In the genomic region with DNA sequence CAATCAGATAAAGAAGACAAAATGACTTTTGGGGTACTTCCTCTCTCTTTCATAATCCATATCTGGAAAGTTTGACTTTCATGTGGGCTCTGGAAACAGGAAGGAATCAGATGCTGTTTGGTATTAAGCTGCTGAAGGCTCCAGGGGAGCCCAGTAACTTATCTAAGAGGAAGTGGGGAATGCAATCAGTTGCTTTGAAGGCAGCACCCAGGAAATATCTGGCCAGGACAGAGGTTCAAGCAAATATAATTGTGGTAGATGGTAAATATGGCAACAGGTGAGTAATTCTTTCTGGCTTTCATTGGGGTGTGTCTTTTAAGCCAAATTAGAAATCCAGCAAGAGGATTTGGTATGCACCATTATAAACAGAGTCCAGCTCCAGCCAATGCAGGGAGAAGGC, we compare ENCODE assay signal across 32 cellular contexts. TPM values are rescaled to one million over a fixed set of nuclear protein-coding genes. Genes with fewer than 3 reads are reported as not detected.
DNase-seq lines count a peak whose midpoint lies in the region; ATAC-seq, FAIRE-seq and TF ChIP-seq lines count a peak whose summit lies in the region.
"Had no signal": no experiment of that assay in that cellular context is flagged by ENCODE, and none has a peak within 500 bp of the region (broad histone marks: within the 10 kb centered on the region; RNA-seq: fewer than 3 reads in every experiment).

No MANE protein-coding gene starts in this region.

- RAD21 ChIA-PET in GM12878 (lab: Charles Lee; ENCODE audit: unreplicated experiment): interaction anchor here (1.0 kb wide), 1 partner anchor 688 kb away, joined by 6 read pairs; no protein-coding TSS in a partner anchor

- no peaks in the 10 kb centered on the region for H3K36me3 Mint-ChIP-seq in stimulated activated naive B cell treated with anti-CD40 and anti-IgM and Interleukin-4, amounts not matched to agents 10 μg/mL and 1 μg/mL and 100 μg/mL, for 72 hours
- H3K36me3 Mint-ChIP-seq: brain had no signal

- H2AFZ ChIP-seq in GM12878 (ENCODE audit: control insufficient read depth, low read depth, low read length): no peak overlapping the region
- H2AFZ ChIP-seq: PC-9 had no signal

- H3K4me3 ChIP-seq in HEK293 (ENCODE audit: low read depth, low read length): no peak overlapping the region
- no peak overlapping the region for H3K4me3 ChIP-seq in GM12878
- H3K4me3 ChIP-seq: HAP-1, mucosa of descending colon, PC-9, SJCRH30 had no signal

- H3K79me2 ChIP-seq in GM12878 (ENCODE audit: control insufficient read depth, insufficient read depth, low read length): no peaks in the 10 kb centered on the region

- peaks cover 17 to 22% of the 10 kb centered on the region in 2 donors for H3K27me3 Mint-ChIP-seq in stimulated activated naive B cell treated with anti-CD40 and anti-IgM and Interleukin-4, amounts not matched to agents 10 μg/mL and 1 μg/mL and 100 μg/mL, for 72 hours
- H3K27me3 Mint-ChIP-seq: activated B cell treated with CpG ODN at 0.5 μM for 24 hours, brain, progenitor cell of endocrine pancreas had no signal

- no peaks in the 10 kb centered on the region for H3K9me3 ChIP-seq in HEK293 (ENCODE audit: control insufficient read depth, insufficient read depth, low read depth, low read length)
- H3K9me3 ChIP-seq in GM12878 (replicated peaks; ENCODE audit: control insufficient read depth, insufficient read depth, low read length): no peaks in the 10 kb centered on the region
- H3K9me3 ChIP-seq: HAP-1, mucosa of descending colon, SJCRH30 had no signal

- no peak for FAIRE-seq in GM12878 (lab: Jason Lieb, UNC)
- FAIRE-seq: frontal cortex, HTR-8/SVneo had no signal

- H3K27ac ChIP-seq in HEK293 (ENCODE audit: extremely low read depth, low read depth, low read length): no peak overlapping the region
- H3K27ac ChIP-seq in GM12878 (ENCODE audit: control insufficient read depth, insufficient read depth): no peak overlapping the region
- H3K27ac ChIP-seq: C4-2B, PC-9, SJCRH30 had no signal

- H3K4me3 Mint-ChIP-seq in stimulated activated naive B cell treated with anti-CD40 and anti-IgM and Interleukin-4, amounts not matched to agents 10 μg/mL and 1 μg/mL and 100 μg/mL, for 72 hours: no peak overlapping the region
- H3K4me3 Mint-ChIP-seq: activated B cell treated with CpG ODN at 0.5 μM for 24 hours; activated CD8-positive, alpha-beta T cell treated with anti-CD3 and anti-CD28 coated beads for 36 hours; activated naive CD8-positive, alpha-beta T cell treated with anti-CD3 and anti-CD28 coated beads, Interleukin-2, amount 50 U/mL, for 24 hours; brain; neural crest cell had no signal

- peaks cover 10 to 14% of the 10 kb centered on the region in 2 donors for H3K4me1 Mint-ChIP-seq in stimulated activated naive B cell treated with anti-CD40 and anti-IgM and Interleukin-4, amounts not matched to agents 10 μg/mL and 1 μg/mL and 100 μg/mL, for 72 hours

- in situ Hi-C loops in GM12878 (cut with MboI): no loop called here

- no peak overlapping the region for H3K4me2 ChIP-seq in GM12878 (ENCODE audit: control insufficient read depth, insufficient read depth)
- H3K4me2 ChIP-seq: PC-9 had no signal

- POLR2A ChIA-PET in HEK293 (lab: Yijun Ruan, JAX): no interaction called here
- POLR2A ChIA-PET in GM12878 (lab: Charles Lee): no interaction called here

- no peak for TF ChIP-seq EP300 in GM12878 (IDR thresholded peaks at IDR 0.05; ENCODE audit: borderline replicate concordance in 1 of 2, control insufficient read depth in 1 of 2, low read depth in 2 of 2, low read length in 2 of 2)

- no peak for TF ChIP-seq RAD21 in GM12878 (IDR thresholded peaks at IDR 0.05; ENCODE audit: insufficient read depth, low read depth, low read length)

- CTCF ChIA-PET in HEK293 (lab: Yijun Ruan, JAX) (interaction anchor here (0.6 kb wide), 1 partner anchor 32 kb away, joined by 3 read pairs; no protein-coding TSS in a partner anchor), GM12878 (lab: Yijun Ruan, JAX) (interaction anchor here (1.3 kb wide), 1 partner anchor 41 kb away, joined by 3 read pairs; no protein-coding TSS in a partner anchor)

- H3K36me3 ChIP-seq in HEK293 (ENCODE audit: control insufficient read depth in 2 of 2, insufficient read depth in 1 of 2, low read length in 2 of 2) (no peaks in the 10 kb centered on the region), GM12878 (ENCODE audit: control insufficient read depth in 2 of 2, insufficient read depth in 2 of 2, low read length in 1 of 2) (no peaks in the 10 kb centered on the region)
- H3K36me3 ChIP-seq: HAP-1, SJCRH30 had no signal

- ATAC-seq in GM12878: no peak
- no peak for ATAC-seq in stimulated activated naive B cell treated with anti-CD40 and anti-IgM and Interleukin-4, amounts not matched to agents 10 μg/mL and 1 μg/mL and 100 μg/mL, for 72 hours (replicated peaks)
- ATAC-seq: activated CD8-positive, alpha-beta T cell treated with anti-CD3 and anti-CD28 coated beads for 36 hours; activated naive CD8-positive, alpha-beta T cell treated with anti-CD3 and anti-CD28 coated beads, Interleukin-2, amount 50 U/mL, for 24 hours; esophagus mucosa; left ventricle myocardium superior; mucosa of descending colon had no signal

- intact Hi-C loops in GM12878 (cut with micrococcal nuclease; ENCODE audit: unreplicated experiment): no loop called here

- H3K4me1 ChIP-seq in HEK293 (ENCODE audit: control insufficient read depth, insufficient read depth, low read length): no peaks in the 10 kb centered on the region
- H3K4me1 ChIP-seq in GM12878 (ENCODE audit: control insufficient read depth, insufficient read depth, low read length): peaks cover 13% of the 10 kb centered on the region

- H3K9ac ChIP-seq in GM12878 (ENCODE audit: control insufficient read depth, insufficient read depth, low read length): no peak overlapping the region

- no peaks in the 10 kb centered on the region for H4K20me1 ChIP-seq in GM12878 (ENCODE audit: control insufficient read depth, insufficient read depth)

- H3K27ac Mint-ChIP-seq in stimulated activated naive B cell treated with anti-CD40 and anti-IgM and Interleukin-4, amounts not matched to agents 10 μg/mL and 1 μg/mL and 100 μg/mL, for 72 hours: no peak overlapping the region
- H3K27ac Mint-ChIP-seq: activated B cell treated with CpG ODN at 0.5 μM for 24 hours; activated CD8-positive, alpha-beta T cell treated with anti-CD3 and anti-CD28 coated beads for 36 hours; activated naive CD8-positive, alpha-beta T cell treated with anti-CD3 and anti-CD28 coated beads, Interleukin-2, amount 50 U/mL, for 24 hours; brain had no signal

- no peak for TF ChIP-seq CTCF in HEK293 (tag by site-specific recombination; IDR thresholded peaks at IDR 0.05)
- no peak for TF ChIP-seq CTCF in GM12878 (IDR thresholded peaks at IDR 0.05 in 2 of 3, conservative IDR thresholded peaks at IDR 0.05 in 1 of 3; ENCODE audit: control insufficient read depth in 2 of 3, extremely low read depth in 1 of 3, insufficient read depth in 1 of 3, low read depth in 3 of 3, low read length in 3 of 3)

- BruUV-seq in GM12878 (replicated peaks; lab: Mats Ljungman, UMichigan): no TSS peak

- H3K9me3 Mint-ChIP-seq in stimulated activated naive B cell treated with anti-CD40 and anti-IgM and Interleukin-4, amounts not matched to agents 10 μg/mL and 1 μg/mL and 100 μg/mL, for 72 hours: no peaks in the 10 kb centered on the region
- H3K9me3 Mint-ChIP-seq: activated B cell treated with CpG ODN at 0.5 μM for 24 hours; activated CD8-positive, alpha-beta T cell treated with anti-CD3 and anti-CD28 coated beads for 36 hours; neural crest cell had no signal

- TF ChIP-seq POLR2A in GM12878 (IDR thresholded peaks at IDR 0.05; ENCODE audit: low read depth, low read length): no peak

- DNase-seq in A172 (ENCODE audit: low spot score) (peak; percentile 17), OCI-M1 (lab: John Stamatoyannopoulos, UW) (peak; percentile 82), GM12878 (ENCODE audit: low read depth, low spot score) (no peak), NK-92 (lab: John Stamatoyannopoulos, UW; ENCODE audit: unreplicated experiment) (no peak), mesenteric fat pad (ENCODE audit: low spot score) (no peak), 8988T (no peak)
- no peak for DNase-seq in stimulated activated naive B cell treated with anti-CD40 and anti-IgM and Interleukin-4, amounts not matched to agents 10 μg/mL and 1 μg/mL and 100 μg/mL, for 72 hours
- DNase-seq: ACHN; activated B cell treated with CpG ODN at 0.5 μM for 24 hours; activated CD8-positive, alpha-beta T cell treated with anti-CD3 and anti-CD28 coated beads for 36 hours; activated gamma-delta T cell; activated naive CD8-positive, alpha-beta T cell treated with anti-CD3 and anti-CD28 coated beads, Interleukin-2, amount 50 U/mL, for 24 hours; activated T-cell treated with anti-CD3 and anti-CD28 coated beads for 4 hours; effector memory CD4-positive, alpha-beta T cell; hippocampal formation; left ventricle myocardium superior; mucosa of descending colon; NCI-H1417; NCI-H2107; NCI-H524 treated with DMSO at 0.1 percent for 48 hours; SJCRH30; T-helper 2 cell had no signal

- SMC1A ChIA-PET in GM12878 (lab: Charles Lee; ENCODE audit: uncharacterized antibody, unreplicated experiment): interaction anchor here (1.2 kb wide), 1 partner anchor 36 kb away, joined by 3 read pairs; no protein-coding TSS in a partner anchor

- peaks cover 0 to 8% of the 10 kb centered on the region in 2 experiments; a peak in 1 of 4 replicates for H3K27me3 ChIP-seq in GM12878 (replicated peaks in 1 of 2; ENCODE audit: control insufficient read depth in 2 of 2, insufficient read depth in 2 of 2, low read length in 1 of 2)
- H3K27me3 ChIP-seq: SJCRH30 had no signal

RNA-seq across cellular contexts. Expression of a gene that starts 44.4 kb away (rescaled TPM):
- 1.1 and 1.2 TPM in 2 replicates for total RNA-seq in A172 (2014; rRNA removed; shearing (Covaris generic))
- 2.6 and 2.9 TPM in 2 replicates for total RNA-seq in GM12878 (2013; cell fraction: nucleolus; rRNA removed)
- total RNA-seq in GM12878 (2014; rRNA removed) (0.96 and 1.1 TPM in 2 replicates), GM12878 (2014; rRNA removed; fragmentation: Illumina TruSeq; extraction: Trizol) (0.81 and 1.1 TPM in 2 replicates), GM12878 (2021) (1.5 TPM in 2 replicates), mesenteric fat pad (0.87 TPM)
- not detected for polyA plus RNA-seq in GM12878 (2011; ENCODE audit: low read depth)
- polyA plus RNA-seq in GM12878 (2011; rRNA removed) (0.24 and 0.31 TPM in 2 replicates), GM12878 (2014; fragmentation: Illumina TruSeq; extraction: Trizol) (1.4 and 2.1 TPM in 2 replicates), GM12878 (2014; fragmentation: Nextera tagmentation; extraction: Ambion mirVana) (under 1 TPM; 0.45 to 0.75 TPM), GM12878 (2014; rRNA removed) (0.62 and 0.83 TPM in 2 replicates), GM12878 (2016; fragmentation: Nextera tagmentation; extraction: Ambion mirVana) (under 1 TPM; 0.62 to 0.82 TPM)
- polyA plus RNA-seq in GM12878 (2011; cell fraction: cytosol; rRNA removed): 0.27 and 0.39 TPM in 2 replicates
- 0.75 and 1.9 TPM in 2 replicates for polyA plus RNA-seq in GM12878 (2011; cell fraction: nucleus; rRNA removed)
- 0.08 TPM in 1 of 2 replicates, not detected in the other for polyA plus RNA-seq in GM12878 (2012)
- polyA minus RNA-seq in GM12878 (2011; rRNA and poly(A)+ RNA removed): 0.15 and 0.59 TPM in 2 replicates
- polyA minus RNA-seq in GM12878 (2011; cell fraction: cytosol; rRNA and poly(A)+ RNA removed): not detected in 2 replicates
- polyA minus RNA-seq in GM12878 (2011; cell fraction: nucleus; rRNA and poly(A)+ RNA removed): 0.48 and 0.86 TPM in 2 replicates

RNA-seq across cellular contexts. Expression of a gene that starts 58.4 kb away (rescaled TPM):
- 154 and 167 TPM in 2 replicates for total RNA-seq in A172 (2014; rRNA removed; shearing (Covaris generic))
- total RNA-seq in GM12878 (2013; cell fraction: nucleolus; rRNA removed): 59.5 and 62.3 TPM in 2 replicates
- total RNA-seq in GM12878 (2014; rRNA removed) (80.9 and 90.9 TPM in 2 replicates), GM12878 (2014; rRNA removed; fragmentation: Illumina TruSeq; extraction: Trizol) (69.8 and 70.3 TPM in 2 replicates), GM12878 (2021) (51.0 and 53.2 TPM in 2 replicates), mesenteric fat pad (25.8 TPM)
- 11.1 TPM for polyA plus RNA-seq in GM12878 (2011; ENCODE audit: low read depth)
- polyA plus RNA-seq in GM12878 (2011; rRNA removed) (70.6 and 93.5 TPM in 2 replicates), GM12878 (2014; fragmentation: Illumina TruSeq; extraction: Trizol) (71.3 and 95.7 TPM in 2 replicates), GM12878 (2014; fragmentation: Nextera tagmentation; extraction: Ambion mirVana) (10 to 100 TPM; 21.1 to 35.1 TPM), GM12878 (2014; rRNA removed) (56.9 and 59.2 TPM in 2 replicates), GM12878 (2016; fragmentation: Nextera tagmentation; extraction: Ambion mirVana) (100 to 1,000 TPM; 132 to 136 TPM)
- 35.9 and 42.2 TPM in 2 replicates for polyA plus RNA-seq in GM12878 (2011; cell fraction: cytosol; rRNA removed)
- 35.8 and 39.3 TPM in 2 replicates for polyA plus RNA-seq in GM12878 (2011; cell fraction: nucleus; rRNA removed)
- polyA plus RNA-seq in GM12878 (2012): 15.6 and 19.6 TPM in 2 replicates
- 36.0 and 50.2 TPM in 2 replicates for polyA minus RNA-seq in GM12878 (2011; rRNA and poly(A)+ RNA removed)
- 20.4 and 23.7 TPM in 2 replicates for polyA minus RNA-seq in GM12878 (2011; cell fraction: cytosol; rRNA and poly(A)+ RNA removed)
- 40.5 and 60.3 TPM in 2 replicates for polyA minus RNA-seq in GM12878 (2011; cell fraction: nucleus; rRNA and poly(A)+ RNA removed)

Comparison
In these comparisons a context has a peak if more than half of its experiments do, and no peak if none do; other contexts are left out.
1. DNase-seq: peak in A172 (single experiment) and OCI-M1 (single experiment); none in GM12878 (single experiment), NK-92 (single experiment), mesenteric fat pad (single experiment), stimulated activated naive B cell treated with anti-CD40 and anti-IgM and Interleukin-4, amounts not matched to agents 10 μg/mL and 1 μg/mL and 100 μg/mL, for 72 hours (single experiment) and 8988T (single experiment).